ENCODE assay signal across 9 cellular contexts in the genomic region with DNA sequence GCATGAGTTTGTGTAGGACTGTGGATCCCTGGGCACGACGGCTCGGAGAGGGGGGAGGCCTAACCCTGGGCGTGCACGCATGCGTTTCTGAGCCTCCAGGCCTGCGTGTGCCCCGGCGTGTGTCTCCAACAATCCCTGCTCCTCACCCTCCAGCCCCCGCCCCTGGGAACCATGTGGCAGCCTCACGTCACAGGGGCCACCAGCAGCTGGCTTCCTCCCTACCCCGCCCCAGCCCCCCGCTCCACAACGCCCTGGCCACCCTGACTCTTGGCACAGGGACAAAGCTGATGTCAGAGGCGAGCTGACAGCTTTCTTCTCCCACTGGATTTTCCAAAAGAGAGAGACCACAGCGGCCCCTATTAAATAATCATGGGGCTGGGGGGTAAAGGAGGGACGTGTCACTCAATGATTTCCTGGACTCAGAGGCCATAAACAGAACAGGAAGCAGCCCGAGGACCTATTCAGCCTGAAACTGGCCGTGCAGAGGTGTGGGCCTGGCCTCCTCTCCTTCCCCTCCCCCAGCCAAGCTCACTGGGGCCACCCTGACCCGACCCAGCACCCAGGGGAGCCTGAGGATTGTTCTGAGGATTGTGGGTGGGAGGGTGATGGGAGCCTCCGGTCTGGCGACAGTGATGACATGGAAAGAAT. TPM values are rescaled to one million over a fixed set of nuclear protein-coding genes. Genes with fewer than 3 reads are reported as not detected.
DNase-seq lines count a peak whose midpoint lies in the region; ATAC-seq and TF ChIP-seq lines count a peak whose summit lies in the region.
"Had no signal": no experiment of that assay in that cellular context is flagged by ENCODE, and none has a peak within 500 bp of the region (broad histone marks: within the 10 kb centered on the region; RNA-seq: fewer than 3 reads in every experiment).

No MANE protein-coding gene starts in this region.

- H3K27me3 ChIP-seq in kidney epithelial cell (ENCODE audit: control insufficient read depth, insufficient read depth, low read length) (no peaks in the 10 kb centered on the region), transverse colon (no peaks in the 10 kb centered on the region)

- DNase-seq in T-helper 2 cell treated with Interferon-gamma antibody and Interleukin-4, amounts not matched to agents 5 μg/mL and 100 μg/mL, for 36 hours (ENCODE audit: low spot score), result no peak
- DNase-seq in T-helper 2 cell (no peak), UCSD-AML1 (lab: John Stamatoyannopoulos, UW; ENCODE audit: unreplicated experiment) (peak; percentile 57), kidney epithelial cell (ENCODE audit: low read depth) (peak; percentile 56), transverse colon (peak; percentile 82), SIG-M5 treated with dmso at 0.1 percent for 504 hours (lab: John Stamatoyannopoulos, UW; ENCODE audit: unreplicated experiment) (no peak)
- DNase-seq: stimulated activated CD4-positive, alpha-beta T cell treated with anti-CD3 and anti-CD28 coated beads, Interleukin-4, amount 100 ng/mL, for 4 hours had no signal

- H3K36me3 ChIP-seq in kidney epithelial cell (ENCODE audit: control insufficient read depth, insufficient read depth, low read length) (peaks cover 4% of the 10 kb centered on the region), transverse colon (no peaks in the 10 kb centered on the region)

- no peaks in the 10 kb centered on the region for H3K9me3 Mint-ChIP-seq in T-helper 2 cell treated with Interferon-gamma antibody and Interleukin-4, amounts not matched to agents 5 μg/mL and 100 μg/mL, for 36 hours

- peak; percentile 18 for TF ChIP-seq POLR2A in transverse colon (IDR thresholded peaks at IDR 0.05)

- in situ Hi-C loops in transverse colon (cut with MboI; ENCODE audit: low pct_ligation_motif_present in 1 of 4, low pct_unique_long_range_greater_than_20kb in 1 of 4, low sequenced_read_pairs in 3 of 4), result no loop called here

- no peak for TF ChIP-seq EP300 in transverse colon (IDR thresholded peaks at IDR 0.05; ENCODE audit: low read depth)

- H3K36me3 Mint-ChIP-seq in T-helper 2 cell treated with Interferon-gamma antibody and Interleukin-4, amounts not matched to agents 5 μg/mL and 100 μg/mL, for 36 hours (ENCODE audit: low read depth), result no peaks in the 10 kb centered on the region

- peak overlapping the region; percentile 78 for H3K27ac Mint-ChIP-seq in T-helper 2 cell treated with Interferon-gamma antibody and Interleukin-4, amounts not matched to agents 5 μg/mL and 100 μg/mL, for 36 hours

- H3K4me1 Mint-ChIP-seq in T-helper 2 cell treated with Interferon-gamma antibody and Interleukin-4, amounts not matched to agents 5 μg/mL and 100 μg/mL, for 36 hours (ENCODE audit: low read depth), result peaks cover 55% of the 10 kb centered on the region

- peak overlapping the region; percentile 22 for H3K4me3 Mint-ChIP-seq in T-helper 2 cell treated with Interferon-gamma antibody and Interleukin-4, amounts not matched to agents 5 μg/mL and 100 μg/mL, for 36 hours

- TF ChIP-seq CTCF in kidney epithelial cell (IDR thresholded peaks at IDR 0.05; ENCODE audit: insufficient read depth, low read length, poor library complexity, severe bottlenecking) (no peak), transverse colon (IDR thresholded peaks at IDR 0.05) (no peak)

- WGBS in transverse colon (ENCODE audit: low coverage in 1 of 2), 2 donors, result 31 to 40% methylated on average over 1 to 20 of the region's 22 CpGs

- H3K27me3 Mint-ChIP-seq in T-helper 2 cell treated with Interferon-gamma antibody and Interleukin-4, amounts not matched to agents 5 μg/mL and 100 μg/mL, for 36 hours (ENCODE audit: low read depth), result no peaks in the 10 kb centered on the region

- H3K4me1 ChIP-seq in transverse colon, result peaks cover 19 to 52% (median 39%) of the 10 kb centered on the region in 4 donors

- ATAC-seq in GM19023 (IDR thresholded peaks at IDR 0.05; ENCODE audit: unreplicated experiment) (no peak), GM18867 (IDR thresholded peaks at IDR 0.05; ENCODE audit: unreplicated experiment) (no peak)

- no peak overlapping the region for H3K4me3 ChIP-seq in kidney epithelial cell (ENCODE audit: low read depth, low read length)
- no peak overlapping the region for H3K4me3 ChIP-seq in transverse colon

- intact Hi-C loops in transverse colon (cut with DNase I; ENCODE audit: low total_unique reads), result loop anchor here (5.0 kb wide), 1 partner anchor 141 kb away; no protein-coding TSS in a partner anchor

- H3K9me3 ChIP-seq in transverse colon, result no peaks in the 10 kb centered on the region

- H3K27ac ChIP-seq in transverse colon, result peak overlapping the region; percentile 68 to 82 (median 77)

RNA-seq across cellular contexts. Expression of gene LIF, which starts 6.8 kb away (rescaled TPM):
- total RNA-seq in kidney epithelial cell (108 and 112 TPM in 2 replicates), transverse colon (1 to 10 TPM; 4.0 to 5.2 (median 4.4) TPM)

RNA-seq across cellular contexts. Expression of gene OSM, which starts 13.3 kb away (rescaled TPM):
- total RNA-seq in kidney epithelial cell (not detected in 2 replicates), transverse colon (not detected)

RNA-seq across cellular contexts. Expression of gene CASTOR1, which starts 36.0 kb away (rescaled TPM):
- total RNA-seq in kidney epithelial cell (10.5 and 18.7 TPM in 2 replicates), transverse colon (1 to 10 TPM in 2 of 4 donors, not detected in 2; 5.6 to 6.8 TPM)

Comparison
In these comparisons a context has a peak if more than half of its experiments do, and no peak if none do; other contexts are left out.
1. DNase-seq: peak in UCSD-AML1 (single experiment), kidney epithelial cell (single experiment) and transverse colon (single experiment); none in T-helper 2 cell treated with Interferon-gamma antibody and Interleukin-4, amounts not matched to agents 5 μg/mL and 100 μg/mL, for 36 hours (single experiment), T-helper 2 cell (0 of 5) and SIG-M5 treated with dmso at 0.1 percent for 504 hours (single experiment).
2. RNA of gene LIF, which starts 6.8 kb away (total RNA-seq): 108 to 112 TPM in kidney epithelial cell; 4.0 to 5.2 TPM in transverse colon; every median in the first group is over 10 times any median in the second.